11 cellular contexts compared by ENCODE assay signal in the genomic region with DNA sequence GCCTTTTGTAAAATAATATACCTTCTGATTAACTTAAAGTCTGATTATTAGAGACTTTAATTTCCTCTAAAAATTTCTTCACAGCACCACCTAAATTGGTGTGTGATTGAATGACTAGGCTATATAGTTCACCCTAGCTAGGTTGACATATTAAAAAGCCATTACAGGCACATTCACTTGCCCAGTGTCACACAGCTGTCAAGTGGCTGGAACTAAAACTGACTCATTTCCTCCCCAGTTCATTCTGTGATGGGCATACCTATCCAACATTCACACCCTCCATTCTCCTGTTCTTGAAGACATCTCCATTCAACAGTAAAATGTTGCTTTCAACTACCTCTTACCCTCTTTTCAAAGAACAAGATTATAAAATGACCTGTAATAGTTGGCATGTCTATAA.
DNase-seq lines count a peak whose midpoint lies in the region; ATAC-seq and TF ChIP-seq lines count a peak whose summit lies in the region.
"Had no signal": no experiment of that assay in that cellular context is flagged by ENCODE, and none has a peak within 500 bp of the region (broad histone marks: within the 10 kb centered on the region; RNA-seq: fewer than 3 reads in every experiment).

No MANE protein-coding gene starts in this region.

- no peaks in the 10 kb centered on the region for H3K36me3 ChIP-seq in left lung

- intact Hi-C loops in left lung (cut with DNase I): no loop called here

- DNase-seq in activated naive CD8-positive, alpha-beta T cell treated with anti-CD3 and anti-CD28 coated beads, Interleukin-2, amount 50 U/mL, for 24 hours: no peak
- DNase-seq in left lung (no peak), NCI-H2107 treated with DMSO at 0.1 percent for 48 hours (lab: John Stamatoyannopoulos, UW; ENCODE audit: unreplicated experiment) (no peak), DMS153 treated with DMSO at 0.1 percent for 48 hours (lab: John Stamatoyannopoulos, UW; ENCODE audit: unreplicated experiment) (no peak)
- no peak for DNase-seq in activated CD4-positive, CD25-positive, alpha-beta regulatory T cell treated with anti-CD3 and anti-CD28 coated beads, Interleukin-2, amount 50 U/mL, for 72 hours
- DNase-seq: Caco-2 had no signal

- TF ChIP-seq CTCF in left lung (IDR thresholded peaks at IDR 0.05): no peak

- H3K27ac ChIP-seq in left lung: no peak overlapping the region

- H3K27ac Mint-ChIP-seq in activated naive CD8-positive, alpha-beta T cell treated with anti-CD3 and anti-CD28 coated beads, Interleukin-2, amount 50 U/mL, for 24 hours: no peak overlapping the region
- H3K27ac Mint-ChIP-seq: activated T-helper 1 cell treated with anti-CD3 and anti-CD28 coated beads, Interleukin-12 subunit alpha, Interleukin-12 subunit beta, Interleukin-2, Interleukin-4 antibody, amounts not matched to agents 30 ng/mL and 10 ng/mL and 1 ng/mL, durations not matched to agents 14 hours and 24 hours and 36 hours had no signal

- H3K4me1 Mint-ChIP-seq in activated naive CD8-positive, alpha-beta T cell treated with anti-CD3 and anti-CD28 coated beads, Interleukin-2, amount 50 U/mL, for 24 hours: peaks cover 22% of the 10 kb centered on the region

- peaks cover 6% of the 10 kb centered on the region for H3K36me3 Mint-ChIP-seq in activated naive CD8-positive, alpha-beta T cell treated with anti-CD3 and anti-CD28 coated beads, Interleukin-2, amount 50 U/mL, for 24 hours (ENCODE audit: low read depth)

- no peak overlapping the region for H3K4me3 ChIP-seq in left lung

- no peaks in the 10 kb centered on the region for H3K9me3 ChIP-seq in left lung
- H3K9me3 ChIP-seq: Caco-2 had no signal

- no peaks in the 10 kb centered on the region for H3K27me3 Mint-ChIP-seq in activated naive CD8-positive, alpha-beta T cell treated with anti-CD3 and anti-CD28 coated beads, Interleukin-2, amount 50 U/mL, for 24 hours
- H3K27me3 Mint-ChIP-seq: central memory CD8-positive, alpha-beta T cell had no signal

- no peaks in the 10 kb centered on the region for H3K27me3 ChIP-seq in left lung

- no peaks in the 10 kb centered on the region for H3K4me1 ChIP-seq in left lung
- H3K4me1 ChIP-seq: Caco-2 had no signal

- peak; percentile 42 for ATAC-seq in GM18858 (IDR thresholded peaks at IDR 0.05; ENCODE audit: unreplicated experiment)
- ATAC-seq in GM21381 (IDR thresholded peaks at IDR 0.05; ENCODE audit: unreplicated experiment): peak; percentile 62
- peak; percentile 53 for ATAC-seq in HG03066 (IDR thresholded peaks at IDR 0.05; ENCODE audit: low read depth, unreplicated experiment)
- peak; percentile 89 for ATAC-seq in activated naive CD8-positive, alpha-beta T cell treated with anti-CD3 and anti-CD28 coated beads, Interleukin-2, amount 50 U/mL, for 24 hours
- no peak for ATAC-seq in left lung

- no peaks in the 10 kb centered on the region for H3K9me3 Mint-ChIP-seq in activated naive CD8-positive, alpha-beta T cell treated with anti-CD3 and anti-CD28 coated beads, Interleukin-2, amount 50 U/mL, for 24 hours
- H3K9me3 Mint-ChIP-seq: activated T-helper 1 cell treated with anti-CD3 and anti-CD28 coated beads, Interleukin-12 subunit alpha, Interleukin-12 subunit beta, Interleukin-2, Interleukin-4 antibody, amounts not matched to agents 30 ng/mL and 10 ng/mL and 1 ng/mL, durations not matched to agents 14 hours and 24 hours and 36 hours; central memory CD8-positive, alpha-beta T cell had no signal

- no peak overlapping the region for H3K4me3 Mint-ChIP-seq in activated naive CD8-positive, alpha-beta T cell treated with anti-CD3 and anti-CD28 coated beads, Interleukin-2, amount 50 U/mL, for 24 hours
- H3K4me3 Mint-ChIP-seq: activated T-helper 1 cell treated with anti-CD3 and anti-CD28 coated beads, Interleukin-12 subunit alpha, Interleukin-12 subunit beta, Interleukin-2, Interleukin-4 antibody, amounts not matched to agents 30 ng/mL and 10 ng/mL and 1 ng/mL, durations not matched to agents 14 hours and 24 hours and 36 hours; central memory CD8-positive, alpha-beta T cell had no signal
